8 cellular contexts compared by ENCODE assay signal in the genomic region with DNA sequence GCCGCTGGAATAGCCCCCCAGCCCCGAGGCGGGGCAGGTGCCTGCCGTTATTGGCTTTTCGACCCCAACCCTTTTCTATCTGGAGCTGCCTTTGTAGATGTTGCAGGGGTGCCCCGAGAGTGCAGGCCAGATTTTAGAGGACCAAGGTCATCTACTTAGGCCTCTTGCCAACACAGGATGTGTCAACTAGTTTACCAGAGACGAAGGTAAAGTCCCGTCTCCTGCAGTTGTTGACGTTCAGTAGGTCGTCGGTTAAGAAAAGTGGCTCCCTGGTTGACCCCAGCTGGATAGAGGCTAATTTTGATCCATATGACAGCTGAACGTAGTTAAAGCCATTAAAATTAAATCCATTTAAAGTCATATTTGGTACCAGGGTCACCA. TPM values are rescaled to one million over a fixed set of nuclear protein-coding genes. Genes with fewer than 3 reads are reported as not detected.
DNase-seq lines count a peak whose midpoint lies in the region; ATAC-seq and TF ChIP-seq lines count a peak whose summit lies in the region.

No MANE protein-coding gene starts in this region.

- H3K9ac ChIP-seq in ES-I3 (ENCODE audit: low read depth, low read length) = peak overlapping the region; percentile 78

- H3K4me3 ChIP-seq in breast epithelium (peak overlapping the region; percentile 97 to 99 (median 97)), left lung (peak overlapping the region; percentile 95 to 98), thoracic aorta (peak overlapping the region; percentile 99)

- H3K27ac ChIP-seq in breast epithelium = peak overlapping the region; percentile 99
- H3K27ac ChIP-seq in left lung = peak overlapping the region; percentile 95 to 97
- H3K27ac ChIP-seq in thoracic aorta = peak overlapping the region; percentile 88 to 99

- DNase-seq in LHCN-M2 (ENCODE audit: low read depth) = peak; percentile 28
- no peak for DNase-seq in breast epithelium (ENCODE audit: low spot score in 2 of 2)
- DNase-seq in left lung = no peak
- no peak for DNase-seq in thoracic aorta (ENCODE audit: low spot score)
- DNase-seq in middle frontal gyrus (ENCODE audit: extremely low spot score, low spot score) = no peak
- no peak for DNase-seq in retina

- H3K4me1 ChIP-seq in ES-I3 (ENCODE audit: insufficient read depth, low read length) (peaks cover 6% of the 10 kb centered on the region; the same call in 1 of the 2 replicates), breast epithelium (peaks cover 0 to 18% of the 10 kb centered on the region in 2 donors), left lung (peaks cover 13 to 29% of the 10 kb centered on the region in 2 donors), thoracic aorta (ENCODE audit: control insufficient read depth in 1 of 2, low read depth in 2 of 2) (peaks cover 27 to 38% of the 10 kb centered on the region in 2 donors)

- no peak for TF ChIP-seq POLR2A in breast epithelium (IDR thresholded peaks at IDR 0.05)

- ATAC-seq in GM21528 (IDR thresholded peaks at IDR 0.05; ENCODE audit: low FRiP score, unreplicated experiment) (peak; percentile 8), left lung (peak; percentile 11), thoracic aorta (ENCODE audit: insufficient number of reproducible peaks, low FRiP score, low read depth) (peak; percentile 31)

- TF ChIP-seq CTCF in breast epithelium (IDR thresholded peaks at IDR 0.05) (no peak), left lung (IDR thresholded peaks at IDR 0.05) (no peak), thoracic aorta (IDR thresholded peaks at IDR 0.05) (no peak)

- intact Hi-C loops in breast epithelium (cut with DNase I; ENCODE audit: low total_unique reads) (no loop called here), left lung (cut with DNase I) (no loop called here)

- H3K9me3 ChIP-seq in ES-I3 (ENCODE audit: control insufficient read depth, insufficient read depth, low read length) (no peaks in the 10 kb centered on the region), breast epithelium (no peaks in the 10 kb centered on the region), left lung (no peaks in the 10 kb centered on the region), thoracic aorta (no peaks in the 10 kb centered on the region)

- H3K36me3 ChIP-seq in ES-I3 (ENCODE audit: insufficient read depth, low read length) (no peaks in the 10 kb centered on the region), breast epithelium (no peaks in the 10 kb centered on the region), left lung (no peaks in the 10 kb centered on the region), thoracic aorta (no peaks in the 10 kb centered on the region)

- H3K27me3 ChIP-seq in breast epithelium (no peaks in the 10 kb centered on the region), left lung (no peaks in the 10 kb centered on the region), thoracic aorta (replicated peaks; ENCODE audit: insufficient read depth) (no peaks in the 10 kb centered on the region)

RNA-seq across cellular contexts. Expression of gene UBE3A, which starts 0.6 kb away (rescaled TPM):
- total RNA-seq in LHCN-M2 (2014; rRNA removed) (72.5 and 76.9 TPM in 2 replicates), breast epithelium (100 to 1,000 TPM in 1 of 3 donors, 10 to 100 TPM in 2; 60.2 to 103 (median 80.0) TPM), left lung (10 to 100 TPM; 88.0 to 88.5 TPM), thoracic aorta (100 to 1,000 TPM in 1 of 2 donors, 10 to 100 TPM in 1; 39.5 to 104 TPM)
- polyA plus RNA-seq in LHCN-M2 (2012) = 21.7 TPM
